In the genomic region with DNA sequence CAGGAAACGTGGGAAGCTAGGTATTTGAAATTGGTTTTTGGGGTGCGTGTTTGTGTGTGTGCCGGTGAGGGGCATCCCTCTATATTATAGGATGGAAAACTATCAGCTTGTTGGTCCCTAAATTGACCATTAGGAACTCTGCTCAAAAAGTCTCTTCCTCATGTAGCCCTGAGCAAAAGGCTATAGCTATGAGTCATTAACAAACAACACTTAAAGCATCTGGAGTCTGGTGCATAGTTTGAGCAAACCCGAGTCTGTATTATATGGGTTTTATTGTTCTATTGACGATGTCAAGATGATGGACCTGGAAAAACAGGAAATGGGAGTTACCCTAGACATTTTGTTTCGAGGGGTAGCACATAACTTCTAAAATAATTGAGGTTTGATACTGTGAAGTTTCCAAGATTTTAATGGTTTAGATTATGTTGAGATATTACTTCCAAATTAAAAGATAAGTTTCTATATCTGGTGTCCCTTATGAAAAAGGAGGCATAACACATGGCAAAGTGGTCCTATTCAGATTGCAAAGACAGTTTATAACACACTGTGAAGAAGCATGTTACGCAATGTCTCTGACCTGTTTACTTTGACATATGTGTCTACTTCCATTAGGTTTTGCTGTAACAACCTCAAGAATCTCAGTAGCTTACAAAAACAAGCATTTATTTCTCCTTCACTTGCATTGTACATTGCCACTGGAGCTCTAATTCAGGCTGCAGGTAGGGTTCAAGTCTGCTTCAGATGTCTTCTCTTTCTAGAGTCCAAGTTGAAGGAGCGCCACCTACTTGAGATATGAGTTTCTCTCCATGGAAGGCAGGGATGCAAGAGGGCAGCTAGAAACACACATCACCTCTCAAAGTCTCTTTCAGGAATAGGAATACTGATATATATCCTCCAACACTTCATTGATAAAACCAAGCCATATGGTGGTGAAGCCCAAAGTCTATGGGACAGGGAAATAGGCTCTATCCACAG, we compare ENCODE assay signal across 25 cellular contexts.
A peak's percentile ranks its signal among the peaks of the same experiment; 100 is the strongest.
DNase-seq lines count a peak whose midpoint lies in the region; ATAC-seq and TF ChIP-seq lines count a peak whose summit lies in the region.
"Had no signal": no experiment of that assay in that cellular context is flagged by ENCODE, and none has a peak within 500 bp of the region (broad histone marks: within the 10 kb centered on the region; RNA-seq: fewer than 3 reads in every experiment).

No MANE protein-coding gene starts in this region.

- intact Hi-C loops in MCF 10A (cut with micrococcal nuclease) (no loop called here), breast epithelium (cut with DNase I; ENCODE audit: low total_unique reads) (no loop called here)
- intact Hi-C loops in activated CD4-positive, alpha-beta memory T cell treated with anti-CD3 and anti-CD28 coated beads for 36 hours (cut with micrococcal nuclease): loop anchor here (10.0 kb wide), 1 partner anchor 207 kb away; no protein-coding TSS in a partner anchor

- no peaks in the 10 kb centered on the region for H4K20me1 ChIP-seq in OCI-LY1 (ENCODE audit: insufficient read depth, low read length)

- H3K4me1 ChIP-seq in breast epithelium (no peaks in the 10 kb centered on the region), OCI-LY1 (ENCODE audit: insufficient read depth, low read length, severe bottlenecking) (peaks cover 36% of the 10 kb centered on the region), endodermal cell (ENCODE audit: control insufficient read depth, insufficient read depth, low read length) (peaks cover 11% of the 10 kb centered on the region)
- H3K4me1 ChIP-seq: esophagus squamous epithelium, vagina had no signal

- H3K4me3 ChIP-seq in breast epithelium: no peak overlapping the region
- no peak overlapping the region for H3K4me3 ChIP-seq in OCI-LY1 (ENCODE audit: low read depth, low read length, poor library complexity, severe bottlenecking)
- H3K4me3 ChIP-seq in endodermal cell (ENCODE audit: low read length): no peak overlapping the region
- H3K4me3 ChIP-seq: esophagus squamous epithelium, vagina had no signal

- BruUV-seq in MCF 10A (replicated peaks; lab: Mats Ljungman, UMichigan): no TSS peak

- no peaks in the 10 kb centered on the region for H3K36me3 Mint-ChIP-seq in MCF 10A (ENCODE audit: insufficient read depth, unreplicated experiment)
- H3K36me3 Mint-ChIP-seq in endodermal cell (ENCODE audit: low read depth): no peaks in the 10 kb centered on the region
- H3K36me3 Mint-ChIP-seq in activated CD4-positive, alpha-beta memory T cell treated with anti-CD3 and anti-CD28 coated beads for 36 hours: no peaks in the 10 kb centered on the region
- H3K36me3 Mint-ChIP-seq: activated naive CD4-positive, alpha-beta T cell treated with anti-CD3 and anti-CD28 coated beads, Interleukin-2, amount 50 U/mL, for 24 hours; CD4-positive, alpha-beta memory T cell had no signal

- POLR2A ChIA-PET in MCF 10A (lab: Yijun Ruan, JAX): no interaction called here
- POLR2A ChIA-PET in activated CD4-positive, alpha-beta memory T cell treated with anti-CD3 and anti-CD28 coated beads for 36 hours (lab: Charles Lee): no interaction called here

- no peaks in the 10 kb centered on the region for H3K9me2 ChIP-seq in OCI-LY1 (ENCODE audit: low read depth, low read length)

- WGBS in endodermal cell (ENCODE audit: insufficient coverage in 1 of 2, insufficient read length in 1 of 2), 2 experiments: 93 to 98% methylated on average over 5 to 8 of the region's 8 CpGs

- H3K27ac ChIP-seq in breast epithelium (no peak overlapping the region), OCI-LY1 (ENCODE audit: low read depth, low read length, poor library complexity, severe bottlenecking) (peak overlapping the region; percentile 61), endodermal cell (ENCODE audit: low read depth, low read length) (no peak overlapping the region)
- H3K27ac ChIP-seq: esophagus squamous epithelium, vagina had no signal

- TF ChIP-seq CTCF in MCF 10A (IDR thresholded peaks at IDR 0.05; ENCODE audit: unreplicated experiment) (no peak), breast epithelium (IDR thresholded peaks at IDR 0.05) (no peak), OCI-LY1 (IDR thresholded peaks at IDR 0.05; ENCODE audit: low read length) (peak; percentile 14; the same call in 1 of the 2 replicates), endodermal cell (conservative IDR thresholded peaks at IDR 0.05) (peak; percentile 47), omental fat pad (IDR thresholded peaks at IDR 0.05) (no peak)

- H3F3A ChIP-seq in OCI-LY1 (ENCODE audit: insufficient read depth, low read length): no peaks in the 10 kb centered on the region

- H3K27me3 Mint-ChIP-seq in MCF 10A (ENCODE audit: insufficient read depth, unreplicated experiment) (no peaks in the 10 kb centered on the region), endodermal cell (ENCODE audit: insufficient read depth) (no peaks in the 10 kb centered on the region)
- H3K27me3 Mint-ChIP-seq in activated CD4-positive, alpha-beta memory T cell treated with anti-CD3 and anti-CD28 coated beads for 36 hours: no peaks in the 10 kb centered on the region
- H3K27me3 Mint-ChIP-seq: activated naive CD4-positive, alpha-beta T cell treated with anti-CD3 and anti-CD28 coated beads, Interleukin-2, amount 50 U/mL, for 24 hours; CD4-positive, alpha-beta memory T cell; stimulated activated naive CD8-positive, alpha-beta T cell treated with anti-CD3 and anti-CD28 coated beads, Interleukin-15, amount 100 ng/mL, for 72 hours had no signal

- H3K4me1 Mint-ChIP-seq in MCF 10A (ENCODE audit: insufficient read depth, unreplicated experiment) (peaks cover 10% of the 10 kb centered on the region), endodermal cell (peaks cover 18% of the 10 kb centered on the region)
- peaks cover 2% of the 10 kb centered on the region for H3K4me1 Mint-ChIP-seq in activated CD4-positive, alpha-beta memory T cell treated with anti-CD3 and anti-CD28 coated beads for 36 hours (ENCODE audit: low read depth)
- H3K4me1 Mint-ChIP-seq: activated naive CD4-positive, alpha-beta T cell treated with anti-CD3 and anti-CD28 coated beads, Interleukin-2, amount 50 U/mL, for 24 hours; CD4-positive, alpha-beta memory T cell; stimulated activated naive CD8-positive, alpha-beta T cell treated with anti-CD3 and anti-CD28 coated beads, Interleukin-15, amount 100 ng/mL, for 72 hours had no signal

- H3K9me3 ChIP-seq in breast epithelium (no peaks in the 10 kb centered on the region), OCI-LY1 (ENCODE audit: low read length) (no peaks in the 10 kb centered on the region), endodermal cell (ENCODE audit: control insufficient read depth, low read length) (no peaks in the 10 kb centered on the region)
- H3K9me3 ChIP-seq: esophagus squamous epithelium, vagina had no signal

- H3K79me2 ChIP-seq in OCI-LY1 (ENCODE audit: insufficient read depth, low read length): no peaks in the 10 kb centered on the region

- no peaks in the 10 kb centered on the region for H3K9me3 Mint-ChIP-seq in MCF 10A (ENCODE audit: unreplicated experiment)
- H3K9me3 Mint-ChIP-seq in endodermal cell: no peaks in the 10 kb centered on the region
- H3K9me3 Mint-ChIP-seq in activated CD4-positive, alpha-beta memory T cell treated with anti-CD3 and anti-CD28 coated beads for 36 hours: no peaks in the 10 kb centered on the region
- H3K9me3 Mint-ChIP-seq: activated CD4-positive, alpha-beta memory T cell treated with anti-CD3 and anti-CD28 coated beads, Interleukin-2, amount 10 ng/mL, durations not matched to agents 7 days and 5 days; activated naive CD4-positive, alpha-beta T cell treated with anti-CD3 and anti-CD28 coated beads, Interleukin-2, amount 50 U/mL, for 24 hours; activated T-helper 2 cell treated with anti-CD3 and anti-CD28 coated beads, Interferon-gamma antibody, Interleukin-2, Interleukin-4, amounts not matched to agents 10 μg/mL and 5 μg/mL and 100 μg/mL, durations not matched to agents 14 hours and 24 hours and 36 hours; stimulated activated naive CD8-positive, alpha-beta T cell treated with anti-CD3 and anti-CD28 coated beads, Interleukin-15, amount 100 ng/mL, for 72 hours had no signal

- H3K36me3 ChIP-seq in breast epithelium (no peaks in the 10 kb centered on the region), OCI-LY1 (ENCODE audit: insufficient read depth, low read length) (no peaks in the 10 kb centered on the region), endodermal cell (ENCODE audit: control insufficient read depth, insufficient read depth, low read length) (no peaks in the 10 kb centered on the region)
- H3K36me3 ChIP-seq: esophagus squamous epithelium, vagina had no signal

- TF ChIP-seq POLR2A in breast epithelium (IDR thresholded peaks at IDR 0.05): no peak

- H3K9ac ChIP-seq in OCI-LY1 (ENCODE audit: low read length) (no peak overlapping the region), endodermal cell (ENCODE audit: extremely low read depth, low read length, poor library complexity, severe bottlenecking) (no peak overlapping the region)

- DNase-seq in MCF 10A (ENCODE audit: unreplicated experiment): peak; percentile 6
- no peak for DNase-seq in breast epithelium (ENCODE audit: low spot score in 2 of 2)
- no peak for DNase-seq in endodermal cell
- DNase-seq in omental fat pad (ENCODE audit: low spot score): no peak
- DNase-seq in activated CD4-positive, alpha-beta memory T cell treated with anti-CD3 and anti-CD28 coated beads for 36 hours: no peak
- DNase-seq: activated CD4-positive, alpha-beta memory T cell treated with anti-CD3 and anti-CD28 coated beads, Interleukin-2, amount 10 ng/mL, durations not matched to agents 7 days and 5 days; activated CD8-positive, alpha-beta memory T cell treated with anti-CD3 and anti-CD28 coated beads, Interleukin-2, amount 50 U/mL, for 48 hours; anterior cingulate cortex; CD4-positive, alpha-beta memory T cell; central memory CD4-positive, alpha-beta T cell; DMS79; esophagus squamous epithelium; HFFc6; hypothalamus; mesendoderm; NCI-H1105 treated with DMSO at 0.1 percent for 48 hours; NCI-H1930; NCI-H526 treated with DMSO at 0.1 percent for 48 hours; stimulated activated naive CD8-positive, alpha-beta T cell treated with anti-CD3 and anti-CD28 coated beads, Interleukin-15, amount 100 ng/mL, for 72 hours had no signal

- H3K27me3 ChIP-seq in breast epithelium: no peaks in the 10 kb centered on the region
- H3K27me3 ChIP-seq in OCI-LY1 (ENCODE audit: insufficient read depth, low read length): no peaks in the 10 kb centered on the region
- H3K27me3 ChIP-seq in endodermal cell (ENCODE audit: control insufficient read depth, insufficient read depth, low read length, poor library complexity, severe bottlenecking): no peaks in the 10 kb centered on the region
- H3K27me3 ChIP-seq: esophagus squamous epithelium, vagina had no signal

- H3K4me2 ChIP-seq in OCI-LY1 (ENCODE audit: low read length): no peak overlapping the region

- CTCF ChIA-PET in MCF 10A (lab: Yijun Ruan, JAX): interaction anchor here (0.6 to 1.8 kb wide), 4 partner anchors 9 to 56 kb away, joined by 3 to 9 read pairs (median 4); no protein-coding TSS in a partner anchor
- CTCF ChIA-PET in activated CD4-positive, alpha-beta memory T cell treated with anti-CD3 and anti-CD28 coated beads for 36 hours (lab: Charles Lee): interaction anchor here (1.9 kb wide), 1 partner anchor 12 kb away, joined by 7 read pairs; no protein-coding TSS in a partner anchor

- ATAC-seq in HG02759 (IDR thresholded peaks at IDR 0.05; ENCODE audit: unreplicated experiment) (no peak), omental fat pad (ENCODE audit: low FRiP score) (no peak), HG03196 (IDR thresholded peaks at IDR 0.05; ENCODE audit: unreplicated experiment) (no peak)

- H2AFZ ChIP-seq in OCI-LY1 (ENCODE audit: low read length): no peak overlapping the region

- H3K4me3 Mint-ChIP-seq in MCF 10A (ENCODE audit: unreplicated experiment) (no peak overlapping the region), endodermal cell (no peak overlapping the region)
- no peak overlapping the region for H3K4me3 Mint-ChIP-seq in activated CD4-positive, alpha-beta memory T cell treated with anti-CD3 and anti-CD28 coated beads for 36 hours
- H3K4me3 Mint-ChIP-seq: activated CD4-positive, alpha-beta memory T cell treated with anti-CD3 and anti-CD28 coated beads, Interleukin-2, amount 10 ng/mL, durations not matched to agents 7 days and 5 days; activated naive CD4-positive, alpha-beta T cell treated with anti-CD3 and anti-CD28 coated beads, Interleukin-2, amount 50 U/mL, for 24 hours; CD4-positive, alpha-beta memory T cell; HFFc6; stimulated activated naive CD8-positive, alpha-beta T cell treated with anti-CD3 and anti-CD28 coated beads, Interleukin-15, amount 100 ng/mL, for 72 hours had no signal

- H3K27ac Mint-ChIP-seq in MCF 10A (ENCODE audit: low read depth, unreplicated experiment): no peak overlapping the region
- no peak overlapping the region for H3K27ac Mint-ChIP-seq in endodermal cell
- no peak overlapping the region for H3K27ac Mint-ChIP-seq in activated CD4-positive, alpha-beta memory T cell treated with anti-CD3 and anti-CD28 coated beads for 36 hours
- H3K27ac Mint-ChIP-seq: activated CD4-positive, alpha-beta memory T cell treated with anti-CD3 and anti-CD28 coated beads, Interleukin-2, amount 10 ng/mL, durations not matched to agents 7 days and 5 days; activated naive CD4-positive, alpha-beta T cell treated with anti-CD3 and anti-CD28 coated beads, Interleukin-2, amount 50 U/mL, for 24 hours; activated T-helper 2 cell treated with anti-CD3 and anti-CD28 coated beads, Interferon-gamma antibody, Interleukin-2, Interleukin-4, amounts not matched to agents 10 μg/mL and 5 μg/mL and 100 μg/mL, durations not matched to agents 14 hours and 24 hours and 36 hours; CD4-positive, alpha-beta memory T cell; HFFc6; stimulated activated naive CD8-positive, alpha-beta T cell treated with anti-CD3 and anti-CD28 coated beads, Interleukin-15, amount 100 ng/mL, for 72 hours had no signal

Comparison
In these comparisons a context has a peak if more than half of its experiments do, and no peak if none do; other contexts are left out.
1. CTCF ChIP-seq: peak in OCI-LY1 (single experiment) and endodermal cell (single experiment); none in MCF 10A (single experiment), breast epithelium (0 of 3) and omental fat pad (0 of 3).